12 cellular contexts compared by ENCODE assay signal in genomic region chr2:197163755-197164753, GRCh38.
DNase-seq lines count a peak whose midpoint lies in the region; TF ChIP-seq lines count a peak whose summit lies in the region.
"Had no signal": no experiment of that assay in that cellular context is flagged by ENCODE, and none has a peak within 500 bp of the region (broad histone marks: within the 10 kb centered on the region; RNA-seq: fewer than 3 reads in every experiment).

No MANE protein-coding gene starts in this region.

- no peak overlapping the region for H3K27ac ChIP-seq in brain microvascular endothelial cell

- peaks cover 5% of the 10 kb centered on the region for H3K27me3 Mint-ChIP-seq in Caco-2 (ENCODE audit: insufficient read depth, unreplicated experiment)

- in situ Hi-C loops in brain microvascular endothelial cell (cut with HindIII; ENCODE audit: low pct_ligation_motif_present, low sequenced_read_pairs) = no loop called here

- H3K9me3 ChIP-seq in ES-I3 (ENCODE audit: control insufficient read depth, insufficient read depth, low read length) (no peaks in the 10 kb centered on the region), iPS-18c (ENCODE audit: control insufficient read depth, insufficient read depth, low read length) (no peaks in the 10 kb centered on the region), Caco-2 (no peaks in the 10 kb centered on the region)

- no TSS peak for BruUV-seq in Caco-2 (replicated peaks; lab: Mats Ljungman, UMichigan)

- H3K27ac Mint-ChIP-seq in Caco-2 (ENCODE audit: unreplicated experiment) = no peak overlapping the region

- no peaks in the 10 kb centered on the region for H3K9me3 Mint-ChIP-seq in Caco-2 (ENCODE audit: unreplicated experiment)

- H3K4me1 ChIP-seq in ES-I3 (ENCODE audit: insufficient read depth, low read length) (peaks cover 3% of the 10 kb centered on the region; the same call in 1 of the 2 replicates), Caco-2 (no peaks in the 10 kb centered on the region)

- H3K4me3 ChIP-seq in brain microvascular endothelial cell (ENCODE audit: low read depth, low read length) (peak overlapping the region; percentile 37), iPS-18c (ENCODE audit: insufficient read depth, low read depth, low read length) (peak overlapping the region; percentile 17; the same call in 1 of the 2 replicates), retinal pigment epithelial cell (ENCODE audit: low read length) (peak overlapping the region; percentile 45), Caco-2 (ENCODE audit: low read depth, low read length) (no peak overlapping the region)

- H3K36me3 ChIP-seq in ES-I3 (ENCODE audit: insufficient read depth, low read length) (no peaks in the 10 kb centered on the region), brain microvascular endothelial cell (replicated peaks) (no peaks in the 10 kb centered on the region), Caco-2 (ENCODE audit: control insufficient read depth, insufficient read depth, low read length) (no peaks in the 10 kb centered on the region)

- H3K36me3 Mint-ChIP-seq in Caco-2 (ENCODE audit: insufficient read depth, unreplicated experiment) = no peaks in the 10 kb centered on the region

- TF ChIP-seq CTCF in brain microvascular endothelial cell (IDR thresholded peaks at IDR 0.05; ENCODE audit: low read depth, low read length, missing control alignments) (no peak), retinal pigment epithelial cell (conservative IDR thresholded peaks at IDR 0.05; ENCODE audit: low read depth, low read length) (no peak), Caco-2 (IDR thresholded peaks at IDR 0.05; ENCODE audit: insufficient read depth in 1 of 2, low read depth in 1 of 2, low read length in 1 of 2, severe bottlenecking in 1 of 2, unreplicated experiment in 1 of 2) (no peak)

- DNase-seq in brain microvascular endothelial cell = no peak
- DNase-seq in retinal pigment epithelial cell (ENCODE audit: low read depth) = no peak
- no peak for DNase-seq in SIG-M5 treated with dmso at 0.1 percent for 504 hours (lab: John Stamatoyannopoulos, UW; ENCODE audit: unreplicated experiment)
- no peak for DNase-seq in T-helper 9 cell
- DNase-seq in Caco-2 = no peak
- DNase-seq in NCI-H82 treated with DMSO at 0.1 percent for 48 hours (lab: John Stamatoyannopoulos, UW; ENCODE audit: unreplicated experiment) = no peak
- DNase-seq: activated gamma-delta T cell, DMS153, small intestine, T-helper 2 cell had no signal

- CTCF ChIA-PET in Caco-2 (lab: Charles Lee) = no interaction called here

- peaks cover 8% of the 10 kb centered on the region for H3K4me1 Mint-ChIP-seq in Caco-2 (ENCODE audit: low read depth, unreplicated experiment)

- no peak overlapping the region for H3K4me3 Mint-ChIP-seq in Caco-2 (ENCODE audit: unreplicated experiment)

- peak overlapping the region; percentile 42; the same call in 1 of the 2 replicates for H3K9ac ChIP-seq in ES-I3 (ENCODE audit: low read depth, low read length)

- H3K27me3 ChIP-seq in brain microvascular endothelial cell (replicated peaks) (no peaks in the 10 kb centered on the region), Caco-2 (replicated peaks; ENCODE audit: control insufficient read depth, insufficient read depth, low read length) (no peaks in the 10 kb centered on the region)

- intact Hi-C loops in Caco-2 (cut with micrococcal nuclease; ENCODE audit: unreplicated experiment) = no loop called here

- POLR2A ChIA-PET in Caco-2 (lab: Charles Lee) = no interaction called here
